15 cellular contexts compared by ENCODE assay signal in the genomic region with DNA sequence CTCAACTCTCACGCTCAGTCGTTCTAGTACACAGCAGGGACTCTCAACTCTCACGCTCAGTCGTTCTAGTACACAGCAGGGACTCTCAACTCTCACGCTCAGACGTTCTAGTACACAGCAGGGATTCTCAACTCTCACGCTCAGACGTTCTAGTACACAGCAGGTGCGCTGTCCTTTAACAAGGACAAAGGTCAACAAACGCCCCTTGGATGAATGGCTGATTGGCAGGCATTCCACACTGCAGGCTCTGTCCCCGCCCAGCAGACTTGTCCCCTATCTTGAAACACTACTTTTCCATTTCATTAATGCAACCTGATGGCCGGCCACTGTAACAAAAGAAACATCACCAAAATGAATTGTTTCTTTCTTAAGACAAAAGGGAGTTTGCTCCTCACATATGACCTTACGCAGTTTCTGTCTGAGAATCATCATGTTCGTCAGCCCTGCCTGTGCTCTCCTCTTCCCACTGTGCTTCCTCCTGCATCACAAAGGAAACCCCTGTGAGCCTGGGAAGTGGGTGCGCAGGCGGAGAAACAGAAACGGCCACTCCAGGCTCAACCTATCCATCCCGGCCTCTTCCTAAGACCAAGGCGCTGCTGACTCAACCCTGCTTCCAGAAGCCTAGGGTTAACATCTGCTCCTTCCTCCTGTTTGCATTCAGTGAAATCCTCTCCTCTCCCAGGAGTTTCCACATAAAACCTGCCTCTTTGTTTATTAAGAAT. TPM values are rescaled to one million over a fixed set of nuclear protein-coding genes. Genes with fewer than 3 reads are reported as not detected.
A peak's percentile ranks its signal among the peaks of the same experiment; 100 is the strongest.
DNase-seq lines count a peak whose midpoint lies in the region; ATAC-seq and TF ChIP-seq lines count a peak whose summit lies in the region.
"Had no signal": no experiment of that assay in that cellular context is flagged by ENCODE, and none has a peak within 500 bp of the region (broad histone marks: within the 10 kb centered on the region; RNA-seq: fewer than 3 reads in every experiment).

No MANE protein-coding gene starts in this region.

- H2BK5ac ChIP-seq in H9 (ENCODE audit: insufficient read length, low read length) = no peak overlapping the region

- BruUV-seq in Calu3 (replicated peaks; lab: Mats Ljungman, UMichigan) = no TSS peak

- no peaks in the 10 kb centered on the region for H3K9me3 Mint-ChIP-seq in CD4-positive, alpha-beta T cell
- H3K9me3 Mint-ChIP-seq in endothelial cell (ENCODE audit: unreplicated experiment) = no peaks in the 10 kb centered on the region
- H3K9me3 Mint-ChIP-seq in osteocyte (ENCODE audit: unreplicated experiment) = no peaks in the 10 kb centered on the region
- H3K9me3 Mint-ChIP-seq in H9 = peaks cover 1 to 4% of the 10 kb centered on the region in 2 experiments; a peak in 1 of 5 replicates
- H3K9me3 Mint-ChIP-seq in Calu3 (ENCODE audit: low read depth, unreplicated experiment) = peaks cover under 1% of the 10 kb centered on the region
- H3K9me3 Mint-ChIP-seq: activated naive CD8-positive, alpha-beta T cell treated with anti-CD3 and anti-CD28 coated beads, Interleukin-2, amount 10 ng/mL, durations not matched to agents 7 days and 5 days; stimulated activated naive CD8-positive, alpha-beta T cell treated with anti-CD3 and anti-CD28 coated beads, Interleukin-15, Interleukin-2, amounts not matched to agents 100 ng/mL and 50 ng/mL, for 24 hours had no signal

- peaks cover 74% of the 10 kb centered on the region for H3K79me2 ChIP-seq in H9 (ENCODE audit: insufficient read depth, low read length)

- H3K18ac ChIP-seq in H9 (ENCODE audit: insufficient read length, low read depth, low read length) = no peak overlapping the region

- POLR2A ChIA-PET in CD4-positive, alpha-beta T cell (lab: Charles Lee) = no interaction called here

- no peak overlapping the region for H3K14ac ChIP-seq in H9 (ENCODE audit: insufficient read depth, low read length)

- no peak overlapping the region for H2BK12ac ChIP-seq in H9 (ENCODE audit: insufficient read length, low read depth, low read length)

- peak overlapping the region; percentile 27 for H3K4me3 ChIP-seq in LNCaP clone FGC (ENCODE audit: low read depth, low read length)
- H3K4me3 ChIP-seq: esophagus muscularis mucosa, lower lobe of right lung, neural progenitor cell, SJCRH30 had no signal

- H3K4me1 ChIP-seq in H9 (ENCODE audit: insufficient read depth, low read length) = peaks cover 11% of the 10 kb centered on the region

- no peak overlapping the region for H3K27ac Mint-ChIP-seq in CD4-positive, alpha-beta T cell
- H3K27ac Mint-ChIP-seq in endothelial cell (ENCODE audit: unreplicated experiment) = peak overlapping the region; percentile 50
- H3K27ac Mint-ChIP-seq in osteocyte (ENCODE audit: unreplicated experiment) = peak overlapping the region; percentile 23
- H3K27ac Mint-ChIP-seq in H9 = no peak overlapping the region; a peak in 1 of 7 replicates
- H3K27ac Mint-ChIP-seq in Calu3 (ENCODE audit: unreplicated experiment) = no peak overlapping the region
- H3K27ac Mint-ChIP-seq: activated naive CD8-positive, alpha-beta T cell treated with anti-CD3 and anti-CD28 coated beads, Interleukin-2, amount 10 ng/mL, durations not matched to agents 7 days and 5 days; neural progenitor cell; stimulated activated naive CD8-positive, alpha-beta T cell treated with anti-CD3 and anti-CD28 coated beads, Interleukin-15, Interleukin-2, amounts not matched to agents 100 ng/mL and 50 ng/mL, for 24 hours had no signal

- H2AFZ ChIP-seq in H9 (ENCODE audit: low read length) = no peak overlapping the region
- H2AFZ ChIP-seq: neural progenitor cell had no signal

- H3K4me1 Mint-ChIP-seq in CD4-positive, alpha-beta T cell (ENCODE audit: low read depth) = peaks cover 17% of the 10 kb centered on the region
- H3K4me1 Mint-ChIP-seq in endothelial cell (ENCODE audit: unreplicated experiment) = peaks cover 34% of the 10 kb centered on the region
- peaks cover 19% of the 10 kb centered on the region for H3K4me1 Mint-ChIP-seq in osteocyte (ENCODE audit: unreplicated experiment)
- H3K4me1 Mint-ChIP-seq in H9 = peaks cover 30 to 32% of the 10 kb centered on the region in 2 experiments
- H3K4me1 Mint-ChIP-seq in Calu3 (ENCODE audit: low read depth, unreplicated experiment) = peaks cover 2% of the 10 kb centered on the region

- H3K79me1 ChIP-seq in H9 (ENCODE audit: insufficient read depth, low read depth, low read length, poor library complexity, severe bottlenecking) = peaks cover 2% of the 10 kb centered on the region

- WGBS in H9 (ENCODE audit: extremely low coverage, insufficient read length, low lambda C conversion rate) = no CpG with 5 or more reads among the region's 19 CpGs

- no peak overlapping the region for H3K4ac ChIP-seq in H9 (ENCODE audit: low read depth, low read length)

- H4K5ac ChIP-seq in H9 (ENCODE audit: insufficient read length, low read depth, low read length) = no peak overlapping the region

- no peak for TF ChIP-seq CTCF in CD4-positive, alpha-beta T cell (IDR thresholded peaks at IDR 0.05)
- TF ChIP-seq CTCF in LNCaP clone FGC (IDR thresholded peaks at IDR 0.05; ENCODE audit: control insufficient read depth, extremely low read depth, insufficient read depth) (no peak), endothelial cell (IDR thresholded peaks at IDR 0.05; ENCODE audit: unreplicated experiment) (no peak), osteocyte (IDR thresholded peaks at IDR 0.05) (no peak), H9 (conservative IDR thresholded peaks at IDR 0.05) (no peak), Calu3 (IDR thresholded peaks at IDR 0.05; ENCODE audit: unreplicated experiment) (no peak)

- H3K9me3 ChIP-seq in CD4-positive, alpha-beta T cell (ENCODE audit: control insufficient read depth, low read length) = no peaks in the 10 kb centered on the region
- no peaks in the 10 kb centered on the region for H3K9me3 ChIP-seq in H9 (ENCODE audit: control insufficient read depth, low read depth, low read length)
- H3K9me3 ChIP-seq: esophagus muscularis mucosa, lower lobe of right lung, SJCRH30 had no signal

- no peak overlapping the region for H2BK15ac ChIP-seq in H9 (ENCODE audit: low read depth, low read length)

- no peak overlapping the region for H2AK5ac ChIP-seq in H9 (ENCODE audit: insufficient read length, low read length)

- H4K20me1 ChIP-seq in H9 (ENCODE audit: control insufficient read depth, insufficient read depth, insufficient read length) = peaks cover 3% of the 10 kb centered on the region

- H3K4me2 ChIP-seq in H9 (ENCODE audit: insufficient read depth, insufficient read length, low read length) = no peak overlapping the region
- H3K4me2 ChIP-seq: neural progenitor cell had no signal

- no peak for DNase-seq in CD4-positive, alpha-beta T cell
- DNase-seq in LNCaP clone FGC (ENCODE audit: low read depth) (peak; percentile 79), endothelial cell (ENCODE audit: low spot score) (no peak), osteocyte (ENCODE audit: extremely low spot score, unreplicated experiment) (no peak), H9 (no peak), NCI-H1105 (lab: John Stamatoyannopoulos, UW) (no peak), Calu3 (no peak)
- DNase-seq: activated CD8-positive, alpha-beta memory T cell treated with anti-CD3 and anti-CD28 coated beads, Interleukin-2, amount 50 U/mL, for 48 hours; activated naive CD8-positive, alpha-beta T cell treated with anti-CD3 and anti-CD28 coated beads, Interleukin-2, amount 10 ng/mL, durations not matched to agents 7 days and 5 days; lower lobe of right lung; NCI-H2081 treated with DMSO at 0.1 percent for 48 hours; SJCRH30 had no signal

- H2BK120ac ChIP-seq in H9 (ENCODE audit: low read depth, low read length, poor library complexity, severe bottlenecking) = no peak overlapping the region

- ATAC-seq in CD4-positive, alpha-beta T cell (ENCODE audit: poor library complexity) = no peak

- intact Hi-C loops in CD4-positive, alpha-beta T cell (cut with DNase I, micrococcal nuclease) = no loop called here
- intact Hi-C loops in Calu3 (cut with micrococcal nuclease; ENCODE audit: unreplicated experiment) = no loop called here

- H3K9ac ChIP-seq in H9 (ENCODE audit: extremely low read depth, insufficient read length, low read length) = no peak overlapping the region
- H3K9ac ChIP-seq: neural progenitor cell had no signal

- no peaks in the 10 kb centered on the region for H3K27me3 Mint-ChIP-seq in CD4-positive, alpha-beta T cell
- H3K27me3 Mint-ChIP-seq in endothelial cell (ENCODE audit: unreplicated experiment) (peaks cover 7% of the 10 kb centered on the region), osteocyte (ENCODE audit: unreplicated experiment) (no peaks in the 10 kb centered on the region), H9 (ENCODE audit: low read depth) (no peaks in the 10 kb centered on the region), Calu3 (ENCODE audit: unreplicated experiment) (no peaks in the 10 kb centered on the region)
- H3K27me3 Mint-ChIP-seq: activated naive CD8-positive, alpha-beta T cell treated with anti-CD3 and anti-CD28 coated beads, Interleukin-2, amount 10 ng/mL, durations not matched to agents 7 days and 5 days; stimulated activated naive CD8-positive, alpha-beta T cell treated with anti-CD3 and anti-CD28 coated beads, Interleukin-15, Interleukin-2, amounts not matched to agents 100 ng/mL and 50 ng/mL, for 24 hours had no signal

- H3K56ac ChIP-seq in H9 (ENCODE audit: insufficient read length, low read depth, low read length) = no peak overlapping the region

- H3K23ac ChIP-seq in H9 (ENCODE audit: insufficient read length, low read depth, low read length) = no peak overlapping the region

- CTCF ChIA-PET in CD4-positive, alpha-beta T cell (lab: Charles Lee) = no interaction called here
- CTCF ChIA-PET in Calu3 (lab: Charles Lee) = no interaction called here

- H3K27me3 ChIP-seq in CD4-positive, alpha-beta T cell (ENCODE audit: control insufficient read depth, insufficient read depth, low read length) = no peaks in the 10 kb centered on the region
- H3K27me3 ChIP-seq in H9 (ENCODE audit: insufficient read depth, low read length) = no peaks in the 10 kb centered on the region
- H3K27me3 ChIP-seq: esophagus muscularis mucosa, neural progenitor cell, SJCRH30 had no signal

- H3K23me2 ChIP-seq in H9 (ENCODE audit: insufficient read length, low read depth, low read length, poor library complexity, severe bottlenecking) = no peaks in the 10 kb centered on the region

- H3K27ac ChIP-seq in CD4-positive, alpha-beta T cell (ENCODE audit: low read depth, low read length) = no peak overlapping the region
- no peak overlapping the region for H3K27ac ChIP-seq in H9 (ENCODE audit: insufficient read length, low read depth, low read length)
- H3K27ac ChIP-seq: esophagus muscularis mucosa, lower lobe of right lung, neural progenitor cell, SJCRH30 had no signal

- peak overlapping the region; percentile 25 for H3K4me3 Mint-ChIP-seq in CD4-positive, alpha-beta T cell
- H3K4me3 Mint-ChIP-seq in endothelial cell (ENCODE audit: unreplicated experiment) (no peak overlapping the region), osteocyte (ENCODE audit: unreplicated experiment) (no peak overlapping the region), H9 (no peak overlapping the region), Calu3 (ENCODE audit: low read depth, unreplicated experiment) (no peak overlapping the region)
- H3K4me3 Mint-ChIP-seq: activated naive CD8-positive, alpha-beta T cell treated with anti-CD3 and anti-CD28 coated beads, Interleukin-2, amount 10 ng/mL, durations not matched to agents 7 days and 5 days; neural progenitor cell; stimulated activated naive CD8-positive, alpha-beta T cell treated with anti-CD3 and anti-CD28 coated beads, Interleukin-15, Interleukin-2, amounts not matched to agents 100 ng/mL and 50 ng/mL, for 24 hours had no signal

- H4K91ac ChIP-seq in H9 (ENCODE audit: insufficient read length, low read depth, low read length) = no peak overlapping the region

- H3T11ph ChIP-seq in H9 (ENCODE audit: low read length) = no peak overlapping the region

- no peak overlapping the region for H2BK20ac ChIP-seq in H9 (ENCODE audit: low read depth, low read length, poor library complexity, severe bottlenecking)

- peaks cover 20% of the 10 kb centered on the region for H3K36me3 Mint-ChIP-seq in CD4-positive, alpha-beta T cell (ENCODE audit: low read depth)
- peaks cover 17% of the 10 kb centered on the region for H3K36me3 Mint-ChIP-seq in endothelial cell (ENCODE audit: low read depth, unreplicated experiment)
- peaks cover 4% of the 10 kb centered on the region for H3K36me3 Mint-ChIP-seq in osteocyte (ENCODE audit: unreplicated experiment)
- peaks cover 4 to 14% (median 5%) of the 10 kb centered on the region in 3 experiments for H3K36me3 Mint-ChIP-seq in H9 (ENCODE audit: insufficient read depth in 1 of 3, low read depth in 3 of 3)
- H3K36me3 Mint-ChIP-seq in Calu3 (ENCODE audit: insufficient read depth, unreplicated experiment) = peaks cover 17% of the 10 kb centered on the region

- H4K8ac ChIP-seq in H9 (replicated peaks; ENCODE audit: insufficient read length, low read depth, low read length) = no peak overlapping the region

RNA-seq across cellular contexts. Expression of a gene that starts 59.8 kb away (rescaled TPM):
- 100 to 1,000 TPM; 200 to 211 TPM for total RNA-seq in CD4-positive, alpha-beta T cell
- total RNA-seq in endothelial cell (ENCODE audit: unreplicated experiment) (165 TPM), osteocyte (188 and 209 TPM in 2 replicates), H9 (2021) (178 and 181 TPM in 2 replicates), Calu3 (2022) (227 and 242 TPM in 2 replicates)

Comparison
In these comparisons a context has a peak if more than half of its experiments do, and no peak if none do; other contexts are left out.
1. H3K27ac Mint-ChIP-seq: peak in endothelial cell (single experiment) and osteocyte (single experiment); none in CD4-positive, alpha-beta T cell (single experiment), H9 (0 of 3) and Calu3 (single experiment).